Comparison of ENCODE assay signal across 1 cellular context in genomic region chr3:24508423-24508839, GRCh38.
TF ChIP-seq lines count a peak whose summit lies in the region.

No MANE protein-coding gene starts in this region.

TF ChIP-seq in K562, 482 proteins besides CTCF, POLR2A, EP300 and RAD21 (continues in another document):
- TF ChIP-seq RCOR1 (IDR thresholded peaks at IDR 0.05; ENCODE audit: borderline replicate concordance in 1 of 2, low read depth in 2 of 2, low read length in 2 of 2): no peak
- TF ChIP-seq ATF6 (CRISPR knock-in tag; IDR thresholded peaks at IDR 0.05): no peak
- no peak for TF ChIP-seq BRF2 (IDR thresholded peaks at IDR 0.05; ENCODE audit: borderline replicate concordance, insufficient read depth, insufficient read length)
- no peak for TF ChIP-seq ZC3H4 (CRISPR knock-in tag; IDR thresholded peaks at IDR 0.05; ENCODE audit: borderline replicate concordance)
- TF ChIP-seq HNRNPLL (IDR thresholded peaks at IDR 0.05; ENCODE audit: low read depth, low read length, poor library complexity, severe bottlenecking): no peak
- peak; percentile 68 for TF ChIP-seq MEIS2 (IDR thresholded peaks at IDR 0.05; ENCODE audit: partially characterized antibody)
- no peak for TF ChIP-seq MLX (CRISPR knock-in tag; conservative IDR thresholded peaks at IDR 0.05)
- TF ChIP-seq NELFE (IDR thresholded peaks at IDR 0.05; ENCODE audit: insufficient read depth, insufficient read length): no peak
- no peak for TF ChIP-seq CBFB (CRISPR knock-in tag; IDR thresholded peaks at IDR 0.05)
- no peak for TF ChIP-seq CCAR2 (IDR thresholded peaks at IDR 0.05; ENCODE audit: low read depth, low read length)
- no peak for TF ChIP-seq NFIC (IDR thresholded peaks at IDR 0.05)
- TF ChIP-seq TFE3 (CRISPR knock-in tag; IDR thresholded peaks at IDR 0.05): no peak
- TF ChIP-seq MAX (CRISPR knock-in tag; IDR thresholded peaks at IDR 0.05): no peak
- TF ChIP-seq FOSL1 (tag; conservative IDR thresholded peaks at IDR 0.05): peak; percentile 67
- no peak for TF ChIP-seq VEZF1 (CRISPR knock-in tag; IDR thresholded peaks at IDR 0.05)
- TF ChIP-seq ZFP1 (CRISPR knock-in tag; IDR thresholded peaks at IDR 0.05): no peak
- TF ChIP-seq RBM25 (IDR thresholded peaks at IDR 0.05; ENCODE audit: low read depth, low read length, severe bottlenecking): no peak
- TF ChIP-seq RBM22 (IDR thresholded peaks at IDR 0.05; ENCODE audit: low read depth, low read length, poor library complexity, severe bottlenecking): no peak
- no peak for TF ChIP-seq FOXK2 (conservative IDR thresholded peaks at IDR 0.05 in 1 of 2, IDR thresholded peaks at IDR 0.05 in 1 of 2; ENCODE audit: low read depth in 2 of 2)
- no peak for TF ChIP-seq E2F8 (IDR thresholded peaks at IDR 0.05; ENCODE audit: low read depth, partially characterized antibody)
- TF ChIP-seq ZKSCAN8 (CRISPR knock-in tag; IDR thresholded peaks at IDR 0.05): no peak
- no peak for TF ChIP-seq FUS (optimal IDR thresholded peaks at IDR 0.05; ENCODE audit: low read depth, low read length)
- no peak for TF ChIP-seq FOXM1 (IDR thresholded peaks at IDR 0.05; ENCODE audit: low read depth)
- TF ChIP-seq FOXM1 (CRISPR knock-in tag; IDR thresholded peaks at IDR 0.05; ENCODE audit: low read depth): no peak
- no peak for TF ChIP-seq POLR2G (IDR thresholded peaks at IDR 0.05; ENCODE audit: low read depth, low read length)
- no peak for TF ChIP-seq TBL1XR1 (IDR thresholded peaks at IDR 0.05; ENCODE audit: low read length in 2 of 2)
- no peak for TF ChIP-seq PBX2 (CRISPR knock-in tag; IDR thresholded peaks at IDR 0.05; ENCODE audit: low read depth)
- peak; percentile 66 for TF ChIP-seq PBX2 (tag; conservative IDR thresholded peaks at IDR 0.05; ENCODE audit: low read depth)
- no peak for TF ChIP-seq CEBPG (CRISPR knock-in tag; IDR thresholded peaks at IDR 0.05)
- TF ChIP-seq CEBPG (tag; conservative IDR thresholded peaks at IDR 0.05 in 1 of 2, IDR thresholded peaks at IDR 0.05 in 1 of 2): peak; percentile 12 to 79; a peak in 3 of 4 replicates
- no peak for TF ChIP-seq AFF4 (CRISPR knock-in tag; IDR thresholded peaks at IDR 0.05)
- no peak for TF ChIP-seq HINFP (tag; conservative IDR thresholded peaks at IDR 0.05; ENCODE audit: low read depth)
- TF ChIP-seq PKNOX1 (IDR thresholded peaks at IDR 0.05): no peak
- no peak for TF ChIP-seq CREM (IDR thresholded peaks at IDR 0.05; ENCODE audit: low read depth)
- no peak for TF ChIP-seq IRF1 (CRISPR knock-in tag; IDR thresholded peaks at IDR 0.05; ENCODE audit: borderline replicate concordance)
- TF ChIP-seq PHTF2 (CRISPR knock-in tag; IDR thresholded peaks at IDR 0.05): no peak
- peak; percentile 83 for TF ChIP-seq CEBPB (tag; IDR thresholded peaks at IDR 0.05)
